In the genomic region with DNA sequence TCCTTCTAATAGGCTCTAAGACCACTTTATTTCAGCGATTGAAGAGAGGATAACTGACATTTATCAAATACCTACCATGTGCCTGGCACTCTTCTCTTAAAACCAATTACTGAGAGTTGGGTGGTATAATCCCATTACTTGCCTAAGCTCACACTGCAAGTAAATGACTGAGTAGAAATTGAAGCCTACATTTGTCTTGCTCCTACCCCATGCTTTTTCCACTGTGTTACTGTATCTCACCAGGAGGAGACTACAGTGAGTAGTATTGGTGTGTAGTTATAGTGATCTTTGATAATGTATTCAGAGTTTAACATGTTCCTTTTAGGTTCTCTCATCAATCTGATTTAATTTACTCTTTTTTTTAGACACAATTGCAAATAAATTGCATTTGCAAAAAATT, we compare ENCODE assay signal across 17 cellular contexts.
"Had no signal": no experiment of that assay in that cellular context is flagged by ENCODE, and none has a peak within 500 bp of the region (broad histone marks: within the 10 kb centered on the region; RNA-seq: fewer than 3 reads in every experiment).

No MANE protein-coding gene starts in this region.

- H2AFZ ChIP-seq: hepatocyte had no signal

- H3K9me3 Mint-ChIP-seq: dendritic cell treated with granulocyte-macrophage colony-stimulating factor and Interleukin-4, amounts not matched to agents 40 ng/mL and 50 ng/mL, for 4 days; effector memory CD8-positive, alpha-beta T cell; naive B cell; nephron progenitor cell; type B pancreatic cell had no signal

- H3K27me3 ChIP-seq: foreskin keratinocyte, hepatocyte had no signal

- H3K4me3 Mint-ChIP-seq: dendritic cell treated with granulocyte-macrophage colony-stimulating factor and Interleukin-4, amounts not matched to agents 40 ng/mL and 50 ng/mL, for 4 days; effector memory CD8-positive, alpha-beta T cell; naive B cell; nephron progenitor cell; type B pancreatic cell had no signal

- H3K27ac Mint-ChIP-seq: dendritic cell treated with granulocyte-macrophage colony-stimulating factor and Interleukin-4, amounts not matched to agents 40 ng/mL and 50 ng/mL, for 4 days; effector memory CD8-positive, alpha-beta T cell; naive B cell; nephron progenitor cell; type B pancreatic cell had no signal

- H3K4me1 Mint-ChIP-seq: naive B cell, nephron progenitor cell had no signal

- H3K4me1 ChIP-seq: foreskin keratinocyte, left ventricle myocardium inferior, lower lobe of right lung, psoas muscle had no signal

- H3K4me2 ChIP-seq: hepatocyte had no signal

- H3K9me3 ChIP-seq: left ventricle myocardium inferior, lower lobe of right lung, psoas muscle had no signal

- ATAC-seq: effector memory CD8-positive, alpha-beta T cell; foreskin keratinocyte; left cardiac atrium; lower lobe of right lung; psoas muscle; sciatic nerve had no signal

- H3K4me3 ChIP-seq: hepatocyte, left ventricle myocardium inferior, lower lobe of right lung, psoas muscle had no signal

- H3K27ac ChIP-seq: foreskin keratinocyte, hepatocyte, left ventricle myocardium inferior, lower lobe of right lung, psoas muscle had no signal

- DNase-seq: effector memory CD8-positive, alpha-beta T cell; erythroblast; foreskin keratinocyte; kidney; left cardiac atrium; left ventricle myocardium inferior; lower lobe of right lung; mesenchymal stem cell; naive B cell; nephron progenitor cell; psoas muscle; stimulated activated CD4-positive, alpha-beta T cell treated with anti-CD3 and anti-CD28 coated beads, Interleukin-12 subunit alpha, Interleukin-12 subunit beta, amount 100 ng/mL, for 4 hours; stimulated activated naive CD4-positive, alpha-beta T cell treated with Interleukin-2 at 50 U/mL for 16 hours had no signal

- H3K27me3 Mint-ChIP-seq: dendritic cell treated with granulocyte-macrophage colony-stimulating factor and Interleukin-4, amounts not matched to agents 40 ng/mL and 50 ng/mL, for 4 days; effector memory CD8-positive, alpha-beta T cell; naive B cell; type B pancreatic cell had no signal
